ENCODE assay signal across 8 cellular contexts in the genomic region with DNA sequence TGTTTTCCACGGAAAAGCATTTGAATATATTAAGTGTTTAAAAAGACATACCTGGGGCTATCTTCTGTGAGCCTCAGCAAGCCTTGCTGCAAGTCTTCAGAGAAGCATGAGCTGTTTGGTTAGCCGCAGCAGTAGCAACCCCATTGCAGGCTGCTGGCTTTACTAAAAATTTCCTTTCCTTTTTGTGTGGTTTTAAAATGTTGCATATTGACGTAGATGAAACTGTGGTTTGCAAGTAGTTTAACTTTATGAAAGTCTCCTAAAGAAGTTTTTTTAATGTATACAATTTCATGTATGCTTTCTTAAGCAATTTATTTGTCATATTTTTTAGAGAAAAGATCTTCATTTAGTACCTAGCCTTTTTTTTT. TPM values are rescaled to one million over a fixed set of nuclear protein-coding genes. Genes with fewer than 3 reads are reported as not detected.
DNase-seq lines count a peak whose midpoint lies in the region; ATAC-seq and TF ChIP-seq lines count a peak whose summit lies in the region.

A gene with protein sequence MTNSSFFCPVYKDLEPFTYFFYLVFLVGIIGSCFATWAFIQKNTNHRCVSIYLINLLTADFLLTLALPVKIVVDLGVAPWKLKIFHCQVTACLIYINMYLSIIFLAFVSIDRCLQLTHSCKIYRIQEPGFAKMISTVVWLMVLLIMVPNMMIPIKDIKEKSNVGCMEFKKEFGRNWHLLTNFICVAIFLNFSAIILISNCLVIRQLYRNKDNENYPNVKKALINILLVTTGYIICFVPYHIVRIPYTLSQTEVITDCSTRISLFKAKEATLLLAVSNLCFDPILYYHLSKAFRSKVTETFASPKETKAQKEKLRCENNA (minus strand): TSS at position 164 of the 368 bp plus-strand sequence. CDS start 3,830 bp downstream, outside the sequence.

- no peaks in the 10 kb centered on the region for H3K27me3 Mint-ChIP-seq in T-helper 1 cell treated with Interleukin-12 subunit alpha and Interleukin-12 subunit beta and Interleukin-4 antibody, amounts not matched to agents 30 μg/mL and 1 μg/mL, for 36 hours (ENCODE audit: low read depth)

- DNase-seq in CD1c-positive myeloid dendritic cell (ENCODE audit: extremely low spot score) (peak; percentile 37), esophagus squamous epithelium (lab: John Stamatoyannopoulos, UW) (no peak), NCI-H2227 treated with DMSO at 0.1 percent for 48 hours (lab: John Stamatoyannopoulos, UW) (no peak), NCI-H345 treated with DMSO at 0.1 percent for 48 hours (lab: John Stamatoyannopoulos, UW; ENCODE audit: unreplicated experiment) (no peak), retina (no peak), NCI-H446 (lab: John Stamatoyannopoulos, UW) (no peak)

- H3K9me3 Mint-ChIP-seq in T-helper 1 cell treated with Interleukin-12 subunit alpha and Interleukin-12 subunit beta and Interleukin-4 antibody, amounts not matched to agents 30 μg/mL and 1 μg/mL, for 36 hours, result no peaks in the 10 kb centered on the region

- no peaks in the 10 kb centered on the region for H3K36me3 ChIP-seq in esophagus squamous epithelium

- H3K4me1 Mint-ChIP-seq in T-helper 1 cell treated with Interleukin-12 subunit alpha and Interleukin-12 subunit beta and Interleukin-4 antibody, amounts not matched to agents 30 μg/mL and 1 μg/mL, for 36 hours (ENCODE audit: low read depth), result peaks cover 52% of the 10 kb centered on the region

- no peaks in the 10 kb centered on the region for H3K27me3 ChIP-seq in esophagus squamous epithelium

- H3K27ac ChIP-seq in esophagus squamous epithelium, result peak within 1 kb of the TSS in 2 of 4 donors; percentile 7

- 67 to 79% methylated on average over 3 of the region's 3 CpGs for WGBS in esophagus squamous epithelium, 2 donors

- peaks cover 43% of the 10 kb centered on the region for H3K36me3 Mint-ChIP-seq in T-helper 1 cell treated with Interleukin-12 subunit alpha and Interleukin-12 subunit beta and Interleukin-4 antibody, amounts not matched to agents 30 μg/mL and 1 μg/mL, for 36 hours (ENCODE audit: low read depth)

- ATAC-seq in GM21717 (IDR thresholded peaks at IDR 0.05; ENCODE audit: unreplicated experiment), result peak; percentile 86

- peak in 2 of 4 donors; percentile 15 to 53 for TF ChIP-seq POLR2A in esophagus squamous epithelium (IDR thresholded peaks at IDR 0.05)

- H3K27ac Mint-ChIP-seq in T-helper 1 cell treated with Interleukin-12 subunit alpha and Interleukin-12 subunit beta and Interleukin-4 antibody, amounts not matched to agents 30 μg/mL and 1 μg/mL, for 36 hours, result peak within 1 kb of the TSS; percentile 97

- no peak for TF ChIP-seq CTCF in esophagus squamous epithelium (IDR thresholded peaks at IDR 0.05)

- peak within 1 kb of the TSS in 3 of 4 donors; percentile 0 to 25 (median 21) for H3K4me3 ChIP-seq in esophagus squamous epithelium

- H3K4me3 Mint-ChIP-seq in T-helper 1 cell treated with Interleukin-12 subunit alpha and Interleukin-12 subunit beta and Interleukin-4 antibody, amounts not matched to agents 30 μg/mL and 1 μg/mL, for 36 hours, result peak within 1 kb of the TSS; percentile 89

- no peaks in the 10 kb centered on the region for H3K9me3 ChIP-seq in esophagus squamous epithelium

- H3K4me1 ChIP-seq in esophagus squamous epithelium, result no peaks in the 10 kb centered on the region

- intact Hi-C loops in esophagus squamous epithelium (cut with DNase I), result no loop called here

RNA-seq across cellular contexts. Expression of the gene that starts here (rescaled TPM):
- 1 to 10 TPM in 3 of 4 donors, under 1 TPM in 1; 0.59 to 2.7 (median 2.1) TPM for total RNA-seq in esophagus squamous epithelium
